ENCODE assay signal across 29 cellular contexts in the genomic region with DNA sequence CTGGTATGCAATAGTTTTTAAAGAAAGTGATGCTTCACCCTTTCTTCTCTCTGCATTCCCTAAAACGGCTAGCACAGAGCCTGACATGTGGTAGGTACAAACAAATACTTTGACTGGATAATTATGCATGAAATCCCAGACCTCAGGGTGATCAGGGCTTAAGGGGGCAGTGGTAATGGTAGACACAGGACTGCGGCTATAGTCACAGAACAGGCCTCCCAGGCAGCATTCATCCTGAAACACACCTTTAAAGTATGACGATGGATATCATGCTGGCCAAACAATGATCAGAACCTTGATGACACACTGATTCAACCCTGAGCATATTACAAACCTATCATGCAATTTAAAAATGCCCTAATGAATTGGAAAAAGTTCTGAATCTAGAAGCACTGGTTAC.
A peak's percentile ranks its signal among the peaks of the same experiment; 100 is the strongest.
DNase-seq lines count a peak whose midpoint lies in the region; ATAC-seq, FAIRE-seq and TF ChIP-seq lines count a peak whose summit lies in the region.
"Had no signal": no experiment of that assay in that cellular context is flagged by ENCODE, and none has a peak within 500 bp of the region (broad histone marks: within the 10 kb centered on the region; RNA-seq: fewer than 3 reads in every experiment).

No MANE protein-coding gene starts in this region.

- peaks cover 74% of the 10 kb centered on the region for H3K4me1 Mint-ChIP-seq in activated T-cell treated with anti-CD3 and anti-CD28 coated beads, Interleukin-2, amount 50 U/mL, for 72 hours (ENCODE audit: low read depth)
- H3K4me1 Mint-ChIP-seq in T-helper 17 cell (peaks cover 63% of the 10 kb centered on the region), endothelial cell (ENCODE audit: unreplicated experiment) (peaks cover 47% of the 10 kb centered on the region)

- H4K91ac ChIP-seq in trophoblast cell (ENCODE audit: low read depth, low read length), result no peak overlapping the region

- H2BK120ac ChIP-seq in trophoblast cell (ENCODE audit: insufficient read depth, low read length, poor library complexity), result no peak overlapping the region

- H3K23ac ChIP-seq in trophoblast cell (ENCODE audit: low read length), result no peak overlapping the region

- H2BK12ac ChIP-seq in trophoblast cell (ENCODE audit: low read length), result no peak overlapping the region

- no peak overlapping the region for H3K27ac ChIP-seq in trophoblast cell (ENCODE audit: low read depth, low read length)
- H3K27ac ChIP-seq: A549, ascending aorta, cardiac muscle cell, KMS-11, left ventricle myocardium inferior, pancreas had no signal

- no peaks in the 10 kb centered on the region for H3K27me3 Mint-ChIP-seq in activated T-cell treated with anti-CD3 and anti-CD28 coated beads, Interleukin-2, amount 50 U/mL, for 72 hours (ENCODE audit: low read depth)
- no peaks in the 10 kb centered on the region for H3K27me3 Mint-ChIP-seq in T-helper 17 cell
- H3K27me3 Mint-ChIP-seq in endothelial cell (ENCODE audit: unreplicated experiment), result no peaks in the 10 kb centered on the region
- H3K27me3 Mint-ChIP-seq: dendritic cell treated with granulocyte-macrophage colony-stimulating factor and Interleukin-4, amounts not matched to agents 40 ng/mL and 50 ng/mL, for 4 days; type B pancreatic cell had no signal

- no peak overlapping the region for H3K18ac ChIP-seq in trophoblast cell (ENCODE audit: low read length)

- H3K27ac Mint-ChIP-seq in activated T-cell treated with anti-CD3 and anti-CD28 coated beads, Interleukin-2, amount 50 U/mL, for 72 hours, result peak overlapping the region; percentile 50
- peak overlapping the region; percentile 100 for H3K27ac Mint-ChIP-seq in T-helper 17 cell
- H3K27ac Mint-ChIP-seq in endothelial cell (ENCODE audit: unreplicated experiment), result peak overlapping the region; percentile 25
- H3K27ac Mint-ChIP-seq: mesothelial cell of epicardium, type B pancreatic cell had no signal

- no peak overlapping the region for H3K4ac ChIP-seq in trophoblast cell (ENCODE audit: low read depth, low read length)

- H3K14ac ChIP-seq in trophoblast cell (ENCODE audit: low read length), result no peak overlapping the region

- no peak overlapping the region for H2BK5ac ChIP-seq in trophoblast cell (ENCODE audit: low read depth, low read length, poor library complexity)

- TF ChIP-seq CTCF in endothelial cell (IDR thresholded peaks at IDR 0.05; ENCODE audit: unreplicated experiment), result no peak
- no peak for TF ChIP-seq CTCF in D721Med (IDR thresholded peaks at IDR 0.05; ENCODE audit: insufficient read depth, missing control alignments)
- TF ChIP-seq CTCF in BE2C (IDR thresholded peaks at IDR 0.05; ENCODE audit: low read depth, low read length), result no peak

- no peak overlapping the region for H4K8ac ChIP-seq in trophoblast cell (ENCODE audit: low read depth, low read length)

- H3K9me3 ChIP-seq in T-helper 17 cell (ENCODE audit: control insufficient read depth, low read length, poor library complexity, severe bottlenecking) (no peaks in the 10 kb centered on the region), trophoblast cell (ENCODE audit: insufficient read depth, low read depth, low read length) (no peaks in the 10 kb centered on the region), BE2C (no peaks in the 10 kb centered on the region)
- H3K9me3 ChIP-seq: A549, ascending aorta, left ventricle myocardium inferior, pancreas had no signal

- no peaks in the 10 kb centered on the region for H3K79me1 ChIP-seq in trophoblast cell (ENCODE audit: low read length)

- DNase-seq in activated T-cell treated with anti-CD3 and anti-CD28 coated beads, Interleukin-2, amount 50 U/mL, for 72 hours, result no peak
- no peak for DNase-seq in activated T-cell treated with anti-CD3 and anti-CD28 coated beads, Interleukin-2, amount 50 U/mL, for 1 hour
- no peak for DNase-seq in T-helper 17 cell
- DNase-seq in endothelial cell (ENCODE audit: low spot score), result no peak
- peak; percentile 69 to 80 for DNase-seq in trophoblast cell
- DNase-seq in D721Med (ENCODE audit: insufficient read length, low spot score), result no peak
- no peak for DNase-seq in BE2C
- DNase-seq: activated CD4-positive, CD25-positive, alpha-beta regulatory T cell treated with anti-CD3 and anti-CD28 coated beads, Interleukin-2, amount 50 U/mL, for 72 hours; activated naive CD4-positive, alpha-beta T cell treated with anti-CD3 and anti-CD28 coated beads, Interleukin-2, amount 50 U/mL, for 16 hours; left ventricle myocardium inferior; MM.1S; NCI-H1417; NCI-H2081 treated with DMSO at 0.1 percent for 48 hours; NCI-H774; pancreas; retina; RPMI8226; stimulated activated CD8-positive, alpha-beta memory T cell treated with anti-CD3 and anti-CD28 coated beads, Interleukin-4, amount 100 ng/mL, for 48 hours had no signal

- no peak overlapping the region for H2AK5ac ChIP-seq in trophoblast cell (ENCODE audit: low read length)

- WGBS in trophoblast cell (ENCODE audit: extremely low coverage, insufficient coverage, insufficient read length), result no CpG with 5 or more reads among the region's 3 CpGs

- H3K4me3 ChIP-seq in trophoblast cell (ENCODE audit: low read depth, low read length), result no peak overlapping the region
- H3K4me3 ChIP-seq in BE2C (ENCODE audit: low read depth, low read length), result no peak overlapping the region
- H3K4me3 ChIP-seq: A549, ascending aorta, cardiac muscle cell, left ventricle myocardium inferior, pancreas, skin epidermis had no signal

- no peaks in the 10 kb centered on the region for H3K79me2 ChIP-seq in trophoblast cell (ENCODE audit: control insufficient read depth, insufficient read depth, low read length, poor library complexity)

- ATAC-seq in activated T-cell treated with anti-CD3 and anti-CD28 coated beads, Interleukin-2, amount 50 U/mL, for 72 hours (replicated peaks in 1 of 2), result no peak
- ATAC-seq in T-helper 17 cell (no peak), GM21367 (IDR thresholded peaks at IDR 0.05; ENCODE audit: unreplicated experiment) (no peak)
- ATAC-seq: A549, pancreas had no signal

- no peak overlapping the region for H4K12ac ChIP-seq in trophoblast cell (ENCODE audit: low read depth, low read length)

- no peaks in the 10 kb centered on the region for H3K9me3 Mint-ChIP-seq in activated T-cell treated with anti-CD3 and anti-CD28 coated beads, Interleukin-2, amount 50 U/mL, for 72 hours
- H3K9me3 Mint-ChIP-seq in endothelial cell (ENCODE audit: unreplicated experiment), result no peaks in the 10 kb centered on the region
- H3K9me3 Mint-ChIP-seq: dendritic cell treated with granulocyte-macrophage colony-stimulating factor and Interleukin-4, amounts not matched to agents 40 ng/mL and 50 ng/mL, for 4 days; mesothelial cell of epicardium; type B pancreatic cell had no signal

- H2AFZ ChIP-seq in trophoblast cell (ENCODE audit: insufficient read depth, low read length, poor library complexity), result no peak overlapping the region

- H3K36me3 Mint-ChIP-seq in activated T-cell treated with anti-CD3 and anti-CD28 coated beads, Interleukin-2, amount 50 U/mL, for 72 hours (ENCODE audit: insufficient read depth in 2 of 2), result peaks cover 5 to 13% of the 10 kb centered on the region in 2 donors
- H3K36me3 Mint-ChIP-seq in T-helper 17 cell (ENCODE audit: low read depth) (peaks cover 8% of the 10 kb centered on the region), endothelial cell (ENCODE audit: low read depth, unreplicated experiment) (peaks cover 25% of the 10 kb centered on the region)

- H3K4me2 ChIP-seq in trophoblast cell (ENCODE audit: low read length), result no peak overlapping the region
- H3K4me2 ChIP-seq: A549, KMS-11 had no signal

- no peak overlapping the region for H3K9ac ChIP-seq in trophoblast cell (ENCODE audit: low read length)
- H3K9ac ChIP-seq: KMS-11 had no signal

- no peak for FAIRE-seq in D721Med (lab: Jason Lieb, UNC)
- FAIRE-seq: A549, islet of Langerhans, pancreas, TTC549 had no signal

- H3K4me1 ChIP-seq in trophoblast cell (ENCODE audit: control insufficient read depth in 1 of 2, insufficient read depth in 2 of 2, low read length in 2 of 2) (peaks cover 17 to 25% of the 10 kb centered on the region in 2 experiments), BE2C (peaks cover 21% of the 10 kb centered on the region)

- H3K36me3 ChIP-seq in trophoblast cell (ENCODE audit: control insufficient read depth in 1 of 2, insufficient read depth in 2 of 2, low read length in 2 of 2), result peaks cover 6 to 7% of the 10 kb centered on the region in 2 experiments
- no peaks in the 10 kb centered on the region for H3K36me3 ChIP-seq in BE2C
- H3K36me3 ChIP-seq: cardiac muscle cell, pancreas had no signal

- H3K4me3 Mint-ChIP-seq in activated T-cell treated with anti-CD3 and anti-CD28 coated beads, Interleukin-2, amount 50 U/mL, for 72 hours, result no peak overlapping the region
- H3K4me3 Mint-ChIP-seq in T-helper 17 cell (no peak overlapping the region), endothelial cell (ENCODE audit: unreplicated experiment) (no peak overlapping the region)
- H3K4me3 Mint-ChIP-seq: dendritic cell treated with granulocyte-macrophage colony-stimulating factor and Interleukin-4, amounts not matched to agents 40 ng/mL and 50 ng/mL, for 4 days; mesothelial cell of epicardium; type B pancreatic cell had no signal

- no peaks in the 10 kb centered on the region for H3K27me3 ChIP-seq in trophoblast cell (ENCODE audit: insufficient read depth, low read length)
- no peaks in the 10 kb centered on the region for H3K27me3 ChIP-seq in BE2C
- H3K27me3 ChIP-seq: ascending aorta, cardiac muscle cell, pancreas had no signal

Comparison
In these comparisons a context has a peak if more than half of its experiments do, and no peak if none do; other contexts are left out.
1. DNase-seq: peak in trophoblast cell (2 of 2); none in activated T-cell treated with anti-CD3 and anti-CD28 coated beads, Interleukin-2, amount 50 U/mL, for 72 hours (0 of 2), activated T-cell treated with anti-CD3 and anti-CD28 coated beads, Interleukin-2, amount 50 U/mL, for 1 hour (single experiment), T-helper 17 cell (0 of 3), endothelial cell (single experiment), D721Med (single experiment) and BE2C (single experiment).
2. H3K27ac Mint-ChIP-seq: peak in every context shown above with its lines; median percentile 100 in T-helper 17 cell; 50 in activated T-cell treated with anti-CD3 and anti-CD28 coated beads, Interleukin-2, amount 50 U/mL, for 72 hours; 25 in endothelial cell.